9 cellular contexts compared by ENCODE assay signal in genomic region chr22:42697542-42698013, GRCh38. TPM values are rescaled to one million over a fixed set of nuclear protein-coding genes. Genes with fewer than 3 reads are reported as not detected.
DNase-seq lines count a peak whose midpoint lies in the region; ATAC-seq, FAIRE-seq and TF ChIP-seq lines count a peak whose summit lies in the region.
"Had no signal": no experiment of that assay in that cellular context is flagged by ENCODE, and none has a peak within 500 bp of the region (broad histone marks: within the 10 kb centered on the region; RNA-seq: fewer than 3 reads in every experiment).

No MANE protein-coding gene starts in this region.

- DNase-seq in LoVo (ENCODE audit: low spot score) (peak; percentile 78), dermis blood vessel endothelial cell (peak; percentile 87), HepG2 (ENCODE audit: low spot score) (peak; percentile 61), transverse colon (peak; percentile 72), GM12891 (ENCODE audit: insufficient read length, low spot score) (no peak), KBM-7 (no peak), NCI-H2081 treated with DMSO at 0.1 percent for 48 hours (lab: John Stamatoyannopoulos, UW) (no peak)
- DNase-seq in stimulated activated CD4-positive, alpha-beta T cell treated with anti-CD3 and anti-CD28 coated beads, Interleukin-12 subunit alpha, Interleukin-12 subunit beta, amount 100 ng/mL, for 4 hours: no peak

- H2AFZ ChIP-seq in HepG2 (ENCODE audit: low read length): no peak overlapping the region

- CTCF ChIA-PET in HepG2 (lab: Yijun Ruan, JAX; ENCODE audit: low intra/inter-chr PET ratio, low total read pairs): interaction anchor here (0.6 kb wide), 1 partner anchor 17 kb away, joined by 3 read pairs; no protein-coding TSS in a partner anchor

- intact Hi-C loops in HepG2 (cut with micrococcal nuclease; ENCODE audit: unreplicated experiment) (no loop called here), transverse colon (cut with DNase I; ENCODE audit: low total_unique reads) (no loop called here)

- BruUV-seq in HepG2 (replicated peaks; lab: Mats Ljungman, UMichigan): no TSS peak

- H4K20me1 ChIP-seq in HepG2 (ENCODE audit: insufficient read depth, low read length): no peaks in the 10 kb centered on the region

- 38% methylated on average over 5 of the region's 16 CpGs for WGBS in HepG2 (ENCODE audit: low lambda C conversion rate)
- 52% methylated on average over 13 of the region's 16 CpGs; no CpG with 5 or more reads in 1 of the 2 donors for WGBS in transverse colon (ENCODE audit: low coverage in 1 of 2), 2 donors

- no peaks in the 10 kb centered on the region for H3K9me3 ChIP-seq in HepG2 (ENCODE audit: low read length)
- no peaks in the 10 kb centered on the region for H3K9me3 ChIP-seq in transverse colon

- H3K79me2 ChIP-seq in HepG2 (ENCODE audit: insufficient read depth, low read length): no peaks in the 10 kb centered on the region

- in situ Hi-C loops in HepG2 (cut with HindIII; ENCODE audit: extremely low pct_ligation_motif_present, low pct_unique_long_range_greater_than_20kb): no loop called here
- in situ Hi-C loops in transverse colon (cut with MboI; ENCODE audit: low pct_ligation_motif_present in 1 of 4, low pct_unique_long_range_greater_than_20kb in 1 of 4, low sequenced_read_pairs in 3 of 4): no loop called here
- in situ Hi-C loops in KBM-7 (cut with MboI; ENCODE audit: low pct_unique_long_range_greater_than_20kb, low sequenced_read_pairs): no loop called here

- peaks cover 24% of the 10 kb centered on the region for H3K4me1 ChIP-seq in HepG2 (ENCODE audit: insufficient read depth, low read length)
- H3K4me1 ChIP-seq in transverse colon: peaks cover 9 to 26% (median 20%) of the 10 kb centered on the region in 4 donors

- ATAC-seq in HepG2: peak; percentile 52

- H3K4me3 ChIP-seq in HepG2 (replicated peaks in 1 of 3; ENCODE audit: insufficient read depth in 1 of 3, low read depth in 2 of 3, low read length in 3 of 3): no peak overlapping the region; a peak in 1 of 6 replicates
- no peak overlapping the region for H3K4me3 ChIP-seq in transverse colon

- peak overlapping the region; percentile 24; the same call in 1 of the 2 replicates for H3K4me2 ChIP-seq in HepG2 (ENCODE audit: low read depth, low read length)

- POLR2A ChIA-PET in HepG2 (lab: Yijun Ruan, JAX): interaction anchor here (0.7 to 1.9 kb wide), 2 partner anchors 9 to 11 kb away, joined by 3 to 8 read pairs; no protein-coding TSS in a partner anchor

- no peaks in the 10 kb centered on the region for H3K36me3 ChIP-seq in HepG2 (replicated peaks in 1 of 2; ENCODE audit: control insufficient read depth in 1 of 2, insufficient read depth in 2 of 2, low read length in 2 of 2)
- no peaks in the 10 kb centered on the region for H3K36me3 ChIP-seq in transverse colon

- TF ChIP-seq CTCF in HepG2 (CRISPR knock-in tag; IDR thresholded peaks at IDR 0.05) (no peak), transverse colon (IDR thresholded peaks at IDR 0.05) (no peak)

- TF ChIP-seq EP300 in HepG2 (IDR thresholded peaks at IDR 0.05; ENCODE audit: low read depth in 2 of 2, low read length in 2 of 2) (no peak), HepG2 (CRISPR knock-in tag; IDR thresholded peaks at IDR 0.05; ENCODE audit: borderline replicate concordance) (no peak), transverse colon (IDR thresholded peaks at IDR 0.05; ENCODE audit: low read depth) (peak; percentile 15)

- H3K27me3 ChIP-seq in HepG2 (ENCODE audit: control insufficient read depth in 1 of 2, insufficient read depth in 2 of 2, low read length in 2 of 2): peaks cover 5 to 15% of the 10 kb centered on the region in 2 experiments; a peak in 3 of 5 replicates
- no peaks in the 10 kb centered on the region for H3K27me3 ChIP-seq in transverse colon

- H3K9ac ChIP-seq in HepG2 (ENCODE audit: insufficient read depth, low read depth, low read length): no peak overlapping the region

- FAIRE-seq in HepG2 (lab: Jason Lieb, UNC) (no peak), GM12891 (lab: Jason Lieb, UNC) (no peak)
- FAIRE-seq: GM12892 had no signal

- H3K27ac ChIP-seq in HepG2 (ENCODE audit: extremely low read length, insufficient read depth, low read length) (no peak overlapping the region), transverse colon (peak overlapping the region; percentile 45 to 89 (median 76))

- no peak for TF ChIP-seq POLR2A in HepG2 (IDR thresholded peaks at IDR 0.05; ENCODE audit: insufficient read depth in 1 of 2, low read depth in 2 of 2, low read length in 2 of 2)
- no peak for TF ChIP-seq POLR2A in transverse colon (IDR thresholded peaks at IDR 0.05)
- TF ChIP-seq POLR2A in GM12891 (IDR thresholded peaks at IDR 0.05; ENCODE audit: low read depth, low read length): no peak

- TF ChIP-seq RAD21 in HepG2 (CRISPR knock-in tag; IDR thresholded peaks at IDR 0.05): no peak

RNA-seq across cellular contexts. Expression of gene A4GALT, which starts 23.1 kb away (rescaled TPM):
- total RNA-seq in dermis blood vessel endothelial cell: 52.5 and 60.2 TPM in 2 replicates
- 0.09 TPM in 1 of 2 replicates, not detected in the other for total RNA-seq in HepG2 (2016; rRNA removed; fragmentation: Illumina TruSeq; extraction: Trizol)
- total RNA-seq in HepG2 (2016; cell fraction: cytosol; rRNA removed; fragmentation: Illumina TruSeq; extraction: Trizol; ENCODE audit: low read depth): not detected in 2 replicates
- not detected in 2 replicates for total RNA-seq in HepG2 (2016; cell fraction: insoluble cytoplasmic fraction; rRNA removed; fragmentation: Illumina TruSeq; extraction: Trizol)
- not detected in 2 replicates for total RNA-seq in HepG2 (2016; cell fraction: membrane; rRNA removed; fragmentation: Illumina TruSeq; extraction: Trizol)
- total RNA-seq in HepG2 (2016; cell fraction: nucleus; rRNA removed; fragmentation: Illumina TruSeq; extraction: Trizol): not detected in 2 replicates
- polyA plus RNA-seq in HepG2 (2011; rRNA removed): 1.1 and 2.7 TPM in 2 replicates
- polyA plus RNA-seq in HepG2 (2011; cell fraction: cytosol; rRNA removed): 2.5 and 4.5 TPM in 2 replicates
- 3.2 and 3.6 TPM in 2 replicates for polyA plus RNA-seq in HepG2 (2011; cell fraction: nucleus; rRNA removed)
- 0.74 and 1.8 TPM in 2 replicates for polyA plus RNA-seq in HepG2 (2012)
- polyA plus RNA-seq in HepG2 (2016; cell fraction: cytosol; fragmentation: Illumina TruSeq; extraction: Trizol; ENCODE audit: low read depth): not detected in 2 replicates
- polyA plus RNA-seq in HepG2 (2016; cell fraction: insoluble cytoplasmic fraction; fragmentation: Illumina TruSeq; extraction: Trizol; ENCODE audit: low read depth): 0.15 TPM in 1 of 2 replicates, not detected in the other
- 0.09 TPM in 1 of 2 replicates, not detected in the other for polyA plus RNA-seq in HepG2 (2016; cell fraction: membrane; fragmentation: Illumina TruSeq; extraction: Trizol; ENCODE audit: low read depth)
- polyA plus RNA-seq in HepG2 (2016; cell fraction: nucleus; fragmentation: Illumina TruSeq; extraction: Trizol; ENCODE audit: insufficient read depth, low read depth): not detected in 2 replicates
- polyA minus RNA-seq in HepG2 (2011; rRNA and poly(A)+ RNA removed; ENCODE audit: low replicate concordance): 7.6 and 7.8 TPM in 2 replicates
- polyA minus RNA-seq in HepG2 (2011; cell fraction: cytosol; rRNA and poly(A)+ RNA removed): 1.5 and 2.5 TPM in 2 replicates
- 2.1 and 2.9 TPM in 2 replicates for polyA minus RNA-seq in HepG2 (2011; cell fraction: nucleus; rRNA and poly(A)+ RNA removed)
- 10 to 100 TPM in 2 of 4 donors, 1 to 10 TPM in 2; 6.3 to 31.4 (median 12.7) TPM for total RNA-seq in transverse colon
- polyA plus RNA-seq in GM12891 (2012; ENCODE audit: low read depth, missing spikeins): 11.9 TPM

RNA-seq across cellular contexts. Expression of gene CYB5R3, which starts 48.4 kb away (rescaled TPM):
- total RNA-seq in dermis blood vessel endothelial cell: 139 and 192 TPM in 2 replicates
- total RNA-seq in HepG2 (2016; rRNA removed; fragmentation: Illumina TruSeq; extraction: Trizol): 31.5 and 32.4 TPM in 2 replicates
- 9.5 and 9.9 TPM in 2 replicates for total RNA-seq in HepG2 (2016; cell fraction: cytosol; rRNA removed; fragmentation: Illumina TruSeq; extraction: Trizol; ENCODE audit: low read depth)
- total RNA-seq in HepG2 (2016; cell fraction: insoluble cytoplasmic fraction; rRNA removed; fragmentation: Illumina TruSeq; extraction: Trizol): 27.7 and 33.5 TPM in 2 replicates
- total RNA-seq in HepG2 (2016; cell fraction: membrane; rRNA removed; fragmentation: Illumina TruSeq; extraction: Trizol): 19.2 and 24.7 TPM in 2 replicates
- 26.9 and 30.5 TPM in 2 replicates for total RNA-seq in HepG2 (2016; cell fraction: nucleus; rRNA removed; fragmentation: Illumina TruSeq; extraction: Trizol)
- polyA plus RNA-seq in HepG2 (2011; rRNA removed): 305 and 347 TPM in 2 replicates
- polyA plus RNA-seq in HepG2 (2011; cell fraction: cytosol; rRNA removed): 171 and 227 TPM in 2 replicates
- 180 and 209 TPM in 2 replicates for polyA plus RNA-seq in HepG2 (2011; cell fraction: nucleus; rRNA removed)
- 258 and 265 TPM in 2 replicates for polyA plus RNA-seq in HepG2 (2012)
- 41.8 and 43.2 TPM in 2 replicates for polyA plus RNA-seq in HepG2 (2016; cell fraction: cytosol; fragmentation: Illumina TruSeq; extraction: Trizol; ENCODE audit: low read depth)
- polyA plus RNA-seq in HepG2 (2016; cell fraction: insoluble cytoplasmic fraction; fragmentation: Illumina TruSeq; extraction: Trizol; ENCODE audit: low read depth): 103 and 141 TPM in 2 replicates
- 69.2 and 69.5 TPM in 2 replicates for polyA plus RNA-seq in HepG2 (2016; cell fraction: membrane; fragmentation: Illumina TruSeq; extraction: Trizol; ENCODE audit: low read depth)
- 118 and 123 TPM in 2 replicates for polyA plus RNA-seq in HepG2 (2016; cell fraction: nucleus; fragmentation: Illumina TruSeq; extraction: Trizol; ENCODE audit: insufficient read depth, low read depth)
- polyA minus RNA-seq in HepG2 (2011; rRNA and poly(A)+ RNA removed; ENCODE audit: low replicate concordance): 63.4 and 306 TPM in 2 replicates
- polyA minus RNA-seq in HepG2 (2011; cell fraction: cytosol; rRNA and poly(A)+ RNA removed): 173 and 208 TPM in 2 replicates
- polyA minus RNA-seq in HepG2 (2011; cell fraction: nucleus; rRNA and poly(A)+ RNA removed): 50.5 and 63.4 TPM in 2 replicates
- 100 to 1,000 TPM; 138 to 294 (median 167) TPM for total RNA-seq in transverse colon
- 87.7 TPM for polyA plus RNA-seq in GM12891 (2012; ENCODE audit: low read depth, missing spikeins)

RNA-seq across cellular contexts. Expression of gene ATP5MGL, which starts 57.2 kb away (rescaled TPM):
- total RNA-seq in dermis blood vessel endothelial cell (0.47 TPM in 1 of 2 replicates, not detected in the other), HepG2 (2016; rRNA removed; fragmentation: Illumina TruSeq; extraction: Trizol) (0.97 TPM in 1 of 2 replicates, not detected in the other), transverse colon (under 1 TPM in 1 of 4 donors, not detected in 3; 0.55 TPM)
- total RNA-seq in HepG2 (2016; cell fraction: cytosol; rRNA removed; fragmentation: Illumina TruSeq; extraction: Trizol; ENCODE audit: low read depth): 0.35 TPM in 1 of 2 replicates, not detected in the other
- 0.58 TPM in 1 of 2 replicates, not detected in the other for total RNA-seq in HepG2 (2016; cell fraction: insoluble cytoplasmic fraction; rRNA removed; fragmentation: Illumina TruSeq; extraction: Trizol)
- total RNA-seq in HepG2 (2016; cell fraction: membrane; rRNA removed; fragmentation: Illumina TruSeq; extraction: Trizol): not detected in 2 replicates
- total RNA-seq in HepG2 (2016; cell fraction: nucleus; rRNA removed; fragmentation: Illumina TruSeq; extraction: Trizol): 0.69 and 1.2 TPM in 2 replicates
- 0.40 and 0.50 TPM in 2 replicates for polyA plus RNA-seq in HepG2 (2011; rRNA removed)
- polyA plus RNA-seq in HepG2 (2011; cell fraction: cytosol; rRNA removed): not detected in 2 replicates
- polyA plus RNA-seq in HepG2 (2011; cell fraction: nucleus; rRNA removed): 0.40 and 1.1 TPM in 2 replicates
- 0.21 TPM in 1 of 2 replicates, not detected in the other for polyA plus RNA-seq in HepG2 (2012)
- polyA plus RNA-seq in HepG2 (2016; cell fraction: cytosol; fragmentation: Illumina TruSeq; extraction: Trizol; ENCODE audit: low read depth): not detected in 2 replicates
- not detected in 2 replicates for polyA plus RNA-seq in HepG2 (2016; cell fraction: insoluble cytoplasmic fraction; fragmentation: Illumina TruSeq; extraction: Trizol; ENCODE audit: low read depth)
- polyA plus RNA-seq in HepG2 (2016; cell fraction: membrane; fragmentation: Illumina TruSeq; extraction: Trizol; ENCODE audit: low read depth): not detected in 2 replicates
- not detected in 2 replicates for polyA plus RNA-seq in HepG2 (2016; cell fraction: nucleus; fragmentation: Illumina TruSeq; extraction: Trizol; ENCODE audit: insufficient read depth, low read depth)
- polyA minus RNA-seq in HepG2 (2011; rRNA and poly(A)+ RNA removed; ENCODE audit: low replicate concordance): 2.1 and 4.3 TPM in 2 replicates
- polyA minus RNA-seq in HepG2 (2011; cell fraction: cytosol; rRNA and poly(A)+ RNA removed): not detected in 2 replicates
- polyA minus RNA-seq in HepG2 (2011; cell fraction: nucleus; rRNA and poly(A)+ RNA removed): 3.9 and 6.5 TPM in 2 replicates
- polyA plus RNA-seq in GM12891 (2012; ENCODE audit: low read depth, missing spikeins): not detected

Comparison
In these comparisons a context has a peak if more than half of its experiments do, and no peak if none do; other contexts are left out.
1. DNase-seq: peak in LoVo (single experiment), dermis blood vessel endothelial cell (single experiment), HepG2 (single experiment) and transverse colon (single experiment); none in GM12891 (single experiment), KBM-7 (single experiment), stimulated activated CD4-positive, alpha-beta T cell treated with anti-CD3 and anti-CD28 coated beads, Interleukin-12 subunit alpha, Interleukin-12 subunit beta, amount 100 ng/mL, for 4 hours (single experiment) and NCI-H2081 treated with DMSO at 0.1 percent for 48 hours (single experiment).
2. RNA of gene A4GALT, which starts 23.1 kb away (total RNA-seq): 52.5 to 60.2 TPM in dermis blood vessel endothelial cell and 6.3 to 31.4 TPM in transverse colon; 0.09 TPM in HepG2; every median in the first group is over 4 times any median in the second.